ENCODE assay signal across 8 cellular contexts in the genomic region with DNA sequence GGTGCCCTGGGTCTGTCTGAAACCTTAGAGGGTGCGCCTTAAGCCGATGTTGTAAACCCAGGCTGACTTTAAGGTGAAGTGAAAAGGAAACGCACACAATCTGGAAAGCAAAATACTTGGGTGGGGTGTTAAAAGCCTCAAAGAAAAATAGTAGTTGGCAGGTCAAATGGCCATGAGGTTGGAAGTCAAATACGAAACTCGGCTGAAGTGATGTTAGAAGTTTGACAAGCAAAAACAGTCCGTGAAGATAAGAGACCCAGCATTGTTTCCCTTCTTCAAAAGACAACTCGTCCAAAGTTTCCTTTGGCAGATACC. TPM values are rescaled to one million over a fixed set of nuclear protein-coding genes. Genes with fewer than 3 reads are reported as not detected.
A peak's percentile ranks its signal among the peaks of the same experiment; 100 is the strongest.
DNase-seq lines count a peak whose midpoint lies in the region; ATAC-seq and TF ChIP-seq lines count a peak whose summit lies in the region.

No MANE protein-coding gene starts in this region.

- peak overlapping the region; percentile 82 for H3K4me3 ChIP-seq in OCI-LY3 (ENCODE audit: low read length)
- H3K4me3 ChIP-seq in endodermal cell (ENCODE audit: low read length): peak overlapping the region; percentile 85
- peak overlapping the region; percentile 90 for H3K4me3 ChIP-seq in neuron (ENCODE audit: low read length)

- intact Hi-C loops in CD14-positive monocyte (cut with micrococcal nuclease): loop anchor here (2.0 to 10.0 kb wide), 5 partner anchors 36 to 159 kb away; no protein-coding TSS in a partner anchor

- TF ChIP-seq CTCF in CD14-positive monocyte (IDR thresholded peaks at IDR 0.05) (no peak), OCI-LY3 (IDR thresholded peaks at IDR 0.05; ENCODE audit: low read depth, low read length) (no peak), endodermal cell (conservative IDR thresholded peaks at IDR 0.05) (no peak)

- ATAC-seq in HG02798 (IDR thresholded peaks at IDR 0.05; ENCODE audit: poor library complexity, unreplicated experiment): no peak
- ATAC-seq in GM18907 (IDR thresholded peaks at IDR 0.05; ENCODE audit: unreplicated experiment): no peak

- no peaks in the 10 kb centered on the region for H3K27me3 ChIP-seq in OCI-LY3 (ENCODE audit: low read depth, low read length)
- H3K27me3 ChIP-seq in endodermal cell (ENCODE audit: control insufficient read depth, insufficient read depth, low read length, poor library complexity, severe bottlenecking): no peaks in the 10 kb centered on the region
- H3K27me3 ChIP-seq in neuron (ENCODE audit: insufficient read depth, low read length): no peaks in the 10 kb centered on the region

- H3K27ac Mint-ChIP-seq in CD14-positive monocyte (peak overlapping the region; percentile 88 to 98 (median 93)), endodermal cell (peak overlapping the region; percentile 88)

- peaks cover 40% of the 10 kb centered on the region for H3K79me2 ChIP-seq in OCI-LY3 (ENCODE audit: low read length)

- H3K4me1 Mint-ChIP-seq in CD14-positive monocyte (peaks cover 56% of the 10 kb centered on the region), endodermal cell (peaks cover 38% of the 10 kb centered on the region)

- H3K4me3 Mint-ChIP-seq in CD14-positive monocyte: peak overlapping the region; percentile 82 to 86
- H3K4me3 Mint-ChIP-seq in endodermal cell: peak overlapping the region; percentile 84

- H3K9me3 Mint-ChIP-seq in CD14-positive monocyte: no peaks in the 10 kb centered on the region
- H3K9me3 Mint-ChIP-seq in endodermal cell: no peaks in the 10 kb centered on the region

- no peak for DNase-seq in CD14-positive monocyte (ENCODE audit: low spot score)
- DNase-seq in endodermal cell: no peak
- no peak for DNase-seq in HPDE6-E6E7 (ENCODE audit: extremely low spot score)
- DNase-seq in cortex of kidney (lab: John Stamatoyannopoulos, UW): no peak

- H3K36me3 ChIP-seq in OCI-LY3 (replicated peaks; ENCODE audit: low read depth, low read length): peaks cover 18% of the 10 kb centered on the region
- peaks cover 22% of the 10 kb centered on the region for H3K36me3 ChIP-seq in endodermal cell (ENCODE audit: control insufficient read depth, insufficient read depth, low read length)
- H3K36me3 ChIP-seq in neuron (ENCODE audit: insufficient read depth, low read length): no peaks in the 10 kb centered on the region

- H3K27me3 Mint-ChIP-seq in CD14-positive monocyte (ENCODE audit: low read depth in 3 of 3) (peaks cover 0 to 2% (median 0%) of the 10 kb centered on the region in 3 donors), endodermal cell (ENCODE audit: insufficient read depth) (peaks cover 57% of the 10 kb centered on the region)

- 9 to 12% methylated on average over 5 to 6 of the region's 7 CpGs for WGBS in endodermal cell (ENCODE audit: insufficient coverage in 1 of 2, insufficient read length in 1 of 2), 2 experiments

- H3K27ac ChIP-seq in OCI-LY3 (ENCODE audit: low read length) (peak overlapping the region; percentile 74), endodermal cell (ENCODE audit: low read depth, low read length) (no peak overlapping the region)

- no peaks in the 10 kb centered on the region for H3K9me3 ChIP-seq in OCI-LY3 (ENCODE audit: insufficient read depth, low read length)
- H3K9me3 ChIP-seq in endodermal cell (ENCODE audit: control insufficient read depth, low read length): no peaks in the 10 kb centered on the region
- H3K9me3 ChIP-seq in neuron (ENCODE audit: low read length): no peaks in the 10 kb centered on the region

- H3K36me3 Mint-ChIP-seq in CD14-positive monocyte: peaks cover 19 to 25% of the 10 kb centered on the region in 2 donors
- H3K36me3 Mint-ChIP-seq in endodermal cell (ENCODE audit: low read depth): no peaks in the 10 kb centered on the region

- H3K9ac ChIP-seq in OCI-LY3 (ENCODE audit: low read length) (peak overlapping the region; percentile 96), endodermal cell (ENCODE audit: extremely low read depth, low read length, poor library complexity, severe bottlenecking) (peak overlapping the region; percentile 71)

- H3K4me2 ChIP-seq in OCI-LY3 (ENCODE audit: low read length): peak overlapping the region; percentile 85

- H3K4me1 ChIP-seq in OCI-LY3 (ENCODE audit: low read length): peaks cover 23% of the 10 kb centered on the region
- H3K4me1 ChIP-seq in endodermal cell (ENCODE audit: control insufficient read depth, insufficient read depth, low read length): peaks cover 5% of the 10 kb centered on the region
- peaks cover 24% of the 10 kb centered on the region for H3K4me1 ChIP-seq in neuron (ENCODE audit: insufficient read depth, low read length)

- H2AFZ ChIP-seq in OCI-LY3 (ENCODE audit: low read depth, low read length) (peak overlapping the region; percentile 86), neuron (ENCODE audit: low read depth, low read length) (peak overlapping the region; percentile 98)

- H4K20me1 ChIP-seq in OCI-LY3 (ENCODE audit: insufficient read depth, low read length): peaks cover 28% of the 10 kb centered on the region

RNA-seq across cellular contexts. Expression of a gene that starts 1.4 kb away (rescaled TPM):
- polyA plus RNA-seq in CD14-positive monocyte: 100 to 1,000 TPM; 249 to 272 TPM
- 10 to 100 TPM; 26.4 to 30.2 TPM for total RNA-seq in endodermal cell
- polyA plus RNA-seq in endodermal cell (2013, experiment 1 of 2): 23.5 TPM
- 26.2 TPM for polyA plus RNA-seq in endodermal cell (2013, experiment 2 of 2)
